1 cellular context compared by ENCODE assay signal in genomic region chr1:29958271-29958670, GRCh38.
TF ChIP-seq lines count a peak whose summit lies in the region.

No MANE protein-coding gene starts in this region.

TF ChIP-seq in H1, 55 proteins besides CTCF, POLR2A, EP300 and RAD21:
- TF ChIP-seq KDM1A (IDR thresholded peaks at IDR 0.05; ENCODE audit: borderline replicate concordance, low read length): no peak
- TF ChIP-seq SIX5 (IDR thresholded peaks at IDR 0.05; ENCODE audit: low read depth, low read length): no peak
- TF ChIP-seq CBX8 (IDR thresholded peaks at IDR 0.05; ENCODE audit: borderline replicate concordance, low read depth, low read length): no peak
- no peak for TF ChIP-seq PHF8 (conservative IDR thresholded peaks at IDR 0.05; ENCODE audit: low read depth, low read length)
- TF ChIP-seq EGR1 (IDR thresholded peaks at IDR 0.05; ENCODE audit: borderline replicate concordance, low read depth, low read length): no peak
- no peak for TF ChIP-seq ASH2L (IDR thresholded peaks at IDR 0.05; ENCODE audit: low read length)
- TF ChIP-seq SAP30 (IDR thresholded peaks at IDR 0.05; ENCODE audit: insufficient read depth, insufficient replicate concordance, low read length): no peak
